In genomic region chr3:11562277-11562881, GRCh38 we compare ENCODE assay signal across 1 cellular context.
TF ChIP-seq lines count a peak whose summit lies in the region.

No MANE protein-coding gene starts in this region.

TF ChIP-seq in WTC11, 78 proteins besides CTCF, POLR2A, EP300 and RAD21 (continued from another document):
- TF ChIP-seq E2F1 (CRISPR knock-in tag; IDR thresholded peaks at IDR 0.05) (no peak), ZNF532 (CRISPR knock-in tag; IDR thresholded peaks at IDR 0.05; ENCODE audit: borderline replicate concordance) (no peak), JUN (CRISPR knock-in tag; IDR thresholded peaks at IDR 0.05) (no peak), SMAD4 (CRISPR knock-in tag; IDR thresholded peaks at IDR 0.05) (no peak)
